Comparison of ENCODE assay signal across 27 cellular contexts in genomic region chr20:57664476-57664875, GRCh38. TPM values are rescaled to one million over a fixed set of nuclear protein-coding genes. Genes with fewer than 3 reads are reported as not detected.
DNase-seq lines count a peak whose midpoint lies in the region; ATAC-seq, FAIRE-seq and TF ChIP-seq lines count a peak whose summit lies in the region.
"Had no signal": no experiment of that assay in that cellular context is flagged by ENCODE, and none has a peak within 500 bp of the region (broad histone marks: within the 10 kb centered on the region; RNA-seq: fewer than 3 reads in every experiment).

No MANE protein-coding gene starts in this region.

- H3K36me3 Mint-ChIP-seq in CD4-positive, alpha-beta T cell (ENCODE audit: low read depth), result no peaks in the 10 kb centered on the region

- H3K27me3 Mint-ChIP-seq in CD4-positive, alpha-beta T cell, result no peaks in the 10 kb centered on the region
- H3K27me3 Mint-ChIP-seq: stimulated activated naive B cell treated with anti-CD40 and anti-IgM and Interleukin-4, amounts not matched to agents 10 μg/mL and 1 μg/mL and 100 μg/mL, for 72 hours had no signal

- DNase-seq in RWPE2 (ENCODE audit: low spot score), result peak; percentile 84
- DNase-seq in kidney, result peak; percentile 52
- DNase-seq in spleen, result peak; percentile 54
- DNase-seq in CD4-positive, alpha-beta T cell, result no peak
- no peak for DNase-seq in SK-N-DZ (ENCODE audit: low spot score)
- DNase-seq in DMS153 (lab: John Stamatoyannopoulos, UW), result no peak
- DNase-seq: ACHN; activated CD4-positive, alpha-beta T cell treated with anti-CD3 and anti-CD28 coated beads for 48 hours; activated naive CD4-positive, alpha-beta T cell; activated T-cell treated with anti-CD3 and anti-CD28 coated beads, Interleukin-2, amount 50 U/mL, for 4 hours; brain microvascular endothelial cell; C1 segment of cervical spinal cord; DND-41; mammary epithelial cell; NCI-H1436; NCI-H2107; NCI-H774; stimulated activated CD4-positive, alpha-beta T cell treated with anti-CD3 and anti-CD28 coated beads, Interleukin-15, amount 100 ng/mL, for 24 hours; stimulated activated naive B cell treated with anti-CD40 and anti-IgM and Interleukin-4, amounts not matched to agents 10 μg/mL and 1 μg/mL and 100 μg/mL, for 72 hours; T-helper 2 cell had no signal

- H3K36me3 ChIP-seq in BLaER1 (peaks cover 14% of the 10 kb centered on the region), RWPE2 (ENCODE audit: low read depth) (peaks cover 79% of the 10 kb centered on the region), kidney (ENCODE audit: control insufficient read depth in 1 of 2, insufficient read depth in 2 of 2, low read length in 2 of 2) (no peaks in the 10 kb centered on the region), spleen (peaks cover 0 to under 1% (median 0%) of the 10 kb centered on the region in 6 donors)

- H3K27ac ChIP-seq in BLaER1, result 0 out of 2 replicates have a peak overlapping the region, but pooled peaks have one; percentile 63
- H3K27ac ChIP-seq in RWPE2 (ENCODE audit: poor library complexity, severe bottlenecking), result peak overlapping the region; percentile 28
- H3K27ac ChIP-seq in kidney (ENCODE audit: low read depth in 2 of 2, low read length in 2 of 2), result no peak overlapping the region
- no peak overlapping the region for H3K27ac ChIP-seq in spleen
- no peak overlapping the region for H3K27ac ChIP-seq in CD4-positive, alpha-beta T cell (ENCODE audit: low read depth, low read length)
- H3K27ac ChIP-seq: brain microvascular endothelial cell had no signal

- H3K4me1 ChIP-seq in BLaER1 (peaks cover 100% of the 10 kb centered on the region), RWPE2 (ENCODE audit: insufficient read depth, poor library complexity, severe bottlenecking) (no peaks in the 10 kb centered on the region), kidney (ENCODE audit: control insufficient read depth in 1 of 2, insufficient read depth in 1 of 2, low read depth in 1 of 2, low read length in 2 of 2) (peaks cover 15 to 17% of the 10 kb centered on the region in 2 donors), spleen (peaks cover 0 to 29% (median 4%) of the 10 kb centered on the region in 6 donors)

- H3K9ac ChIP-seq in BLaER1, result no peak overlapping the region
- H3K9ac ChIP-seq in kidney (ENCODE audit: low read length in 2 of 2), result no peak overlapping the region

- no peak for FAIRE-seq in kidney (lab: Jason Lieb, UNC)
- FAIRE-seq: keratinocyte had no signal

- TF ChIP-seq POLR2A in spleen (IDR thresholded peaks at IDR 0.05), result no peak

- TF ChIP-seq CTCF in RWPE2 (IDR thresholded peaks at IDR 0.05; ENCODE audit: poor library complexity, severe bottlenecking), result no peak
- TF ChIP-seq CTCF in kidney (IDR thresholded peaks at IDR 0.05; ENCODE audit: borderline replicate concordance, extremely low read depth, insufficient read depth), result no peak
- no peak for TF ChIP-seq CTCF in spleen (IDR thresholded peaks at IDR 0.05 in 8 of 11, conservative IDR thresholded peaks at IDR 0.05 in 3 of 11)
- TF ChIP-seq CTCF in CD4-positive, alpha-beta T cell (IDR thresholded peaks at IDR 0.05), result no peak

- H3K4me3 Mint-ChIP-seq in CD4-positive, alpha-beta T cell, result no peak overlapping the region
- H3K4me3 Mint-ChIP-seq: activated T-cell treated with anti-CD3 and anti-CD28 coated beads, Interleukin-2, amount 50 U/mL, for 4 hours; stimulated activated naive B cell treated with anti-CD40 and anti-IgM and Interleukin-4, amounts not matched to agents 10 μg/mL and 1 μg/mL and 100 μg/mL, for 72 hours had no signal

- H3K4me2 ChIP-seq in BLaER1, result peak overlapping the region; percentile 80

- ATAC-seq in RWPE2 (ENCODE audit: low read depth) (no peak), HG03097 (IDR thresholded peaks at IDR 0.05; ENCODE audit: low FRiP score, unreplicated experiment) (no peak)
- no peak for ATAC-seq in CD4-positive, alpha-beta T cell (ENCODE audit: poor library complexity)
- ATAC-seq: activated T-cell treated with anti-CD3 and anti-CD28 coated beads, Interleukin-2, amount 50 U/mL, for 4 hours; HCT116; SK-N-SH treated with all-trans-retinoic acid at 6 μM for 48 hours; stimulated activated naive B cell treated with anti-CD40 and anti-IgM and Interleukin-4, amounts not matched to agents 10 μg/mL and 1 μg/mL and 100 μg/mL, for 72 hours had no signal

- no peaks in the 10 kb centered on the region for H3K4me1 Mint-ChIP-seq in CD4-positive, alpha-beta T cell (ENCODE audit: low read depth)

- no peaks in the 10 kb centered on the region for H3K9me3 ChIP-seq in BLaER1
- no peaks in the 10 kb centered on the region for H3K9me3 ChIP-seq in RWPE2 (ENCODE audit: severe bottlenecking)
- H3K9me3 ChIP-seq in kidney (ENCODE audit: control insufficient read depth in 1 of 2, low read length in 2 of 2), result no peaks in the 10 kb centered on the region
- no peaks in the 10 kb centered on the region for H3K9me3 ChIP-seq in spleen
- H3K9me3 ChIP-seq in CD4-positive, alpha-beta T cell (ENCODE audit: control insufficient read depth, low read length), result no peaks in the 10 kb centered on the region

- H3K27me3 ChIP-seq in BLaER1 (no peaks in the 10 kb centered on the region), RWPE2 (ENCODE audit: insufficient read depth, poor library complexity, severe bottlenecking) (no peaks in the 10 kb centered on the region), spleen (replicated peaks in 1 of 7) (no peaks in the 10 kb centered on the region)
- H3K27me3 ChIP-seq in CD4-positive, alpha-beta T cell (ENCODE audit: control insufficient read depth, insufficient read depth, low read length), result no peaks in the 10 kb centered on the region
- H3K27me3 ChIP-seq: brain microvascular endothelial cell had no signal

- peaks cover 99% of the 10 kb centered on the region for H4K20me1 ChIP-seq in BLaER1

- WGBS in spleen, 5 donors, result 87 to 95% (median 89%) methylated on average over 19 to 20 of the region's 20 CpGs

- H3K9me3 Mint-ChIP-seq in CD4-positive, alpha-beta T cell, result no peaks in the 10 kb centered on the region
- H3K9me3 Mint-ChIP-seq: activated T-cell treated with anti-CD3 and anti-CD28 coated beads, Interleukin-2, amount 50 U/mL, for 4 hours; stimulated activated naive B cell treated with anti-CD40 and anti-IgM and Interleukin-4, amounts not matched to agents 10 μg/mL and 1 μg/mL and 100 μg/mL, for 72 hours had no signal

- no peak overlapping the region for H3K27ac Mint-ChIP-seq in CD4-positive, alpha-beta T cell
- H3K27ac Mint-ChIP-seq: stimulated activated naive B cell treated with anti-CD40 and anti-IgM and Interleukin-4, amounts not matched to agents 10 μg/mL and 1 μg/mL and 100 μg/mL, for 72 hours had no signal

- POLR2A ChIA-PET in CD4-positive, alpha-beta T cell (lab: Charles Lee), result no interaction called here

- CTCF ChIA-PET in CD4-positive, alpha-beta T cell (lab: Charles Lee), result no interaction called here

- intact Hi-C loops in kidney (cut with DNase I), result no loop called here
- intact Hi-C loops in spleen (cut with DNase I; ENCODE audit: low total_unique reads), result no loop called here
- intact Hi-C loops in CD4-positive, alpha-beta T cell (cut with DNase I, micrococcal nuclease), result no loop called here

- no peak overlapping the region for H3K4me3 ChIP-seq in BLaER1
- H3K4me3 ChIP-seq in RWPE2 (ENCODE audit: severe bottlenecking), result no peak overlapping the region
- no peak overlapping the region for H3K4me3 ChIP-seq in kidney (ENCODE audit: low read length in 2 of 2)
- no peak overlapping the region for H3K4me3 ChIP-seq in spleen

RNA-seq across cellular contexts. Expression of gene ZBP1, which starts 44.2 kb away (rescaled TPM):
- 3.7 TPM for total RNA-seq in kidney
- not detected for polyA plus RNA-seq in kidney (ENCODE audit: insufficient read depth, low read depth, low replicate concordance)
- total RNA-seq in spleen, result 10 to 100 TPM; 11.7 to 28.4 (median 20.9) TPM
- polyA plus RNA-seq in spleen, result 10 to 100 TPM in 1 of 3 donors, 1 to 10 TPM in 2; 8.6 to 11.2 (median 9.8) TPM
- total RNA-seq in CD4-positive, alpha-beta T cell, result 10 to 100 TPM; 39.0 to 40.1 TPM
- polyA plus RNA-seq in SK-N-DZ (2014; cell fraction: cytosol; rRNA removed), result not detected in 2 replicates
- not detected in 2 replicates for polyA plus RNA-seq in SK-N-DZ (2014; cell fraction: nucleus; rRNA removed)
- total RNA-seq: glomerular endothelial cell, mammary epithelial cell had no signal
- polyA plus RNA-seq: mammary epithelial cell, neural cell had no signal

RNA-seq across cellular contexts. Expression of gene PMEPA1, which starts 45.3 kb away (rescaled TPM):
- total RNA-seq in kidney (30.4 TPM), spleen (10 to 100 TPM in 5 of 7 donors, 1 to 10 TPM in 2; 7.3 to 15.7 (median 10.9) TPM)
- polyA plus RNA-seq in kidney (ENCODE audit: insufficient read depth, low read depth, low replicate concordance) (12.9 TPM), spleen (1 to 10 TPM; 4.8 to 7.9 (median 6.7) TPM)
- 10 to 100 TPM; 15.7 to 18.0 TPM for total RNA-seq in CD4-positive, alpha-beta T cell
- 3.4 and 3.7 TPM in 2 replicates for polyA plus RNA-seq in SK-N-DZ (2014; cell fraction: cytosol; rRNA removed)
- polyA plus RNA-seq in SK-N-DZ (2014; cell fraction: nucleus; rRNA removed), result 3.1 and 6.3 TPM in 2 replicates

Comparison
In these comparisons a context has a peak if more than half of its experiments do, and no peak if none do; other contexts are left out.
1. H3K27ac ChIP-seq: peak in BLaER1 (single experiment) and RWPE2 (single experiment); none in kidney (0 of 2), spleen (0 of 8) and CD4-positive, alpha-beta T cell (single experiment).
2. DNase-seq: peak in RWPE2 (single experiment), kidney (single experiment) and spleen (single experiment); none in CD4-positive, alpha-beta T cell (0 of 10), SK-N-DZ (single experiment) and DMS153 (single experiment).